ENCODE assay signal across 11 cellular contexts in genomic region chr12:58148405-58148804, GRCh38.
A peak's percentile ranks its signal among the peaks of the same experiment; 100 is the strongest.
DNase-seq lines count a peak whose midpoint lies in the region; ATAC-seq and TF ChIP-seq lines count a peak whose summit lies in the region.
"Had no signal": no experiment of that assay in that cellular context is flagged by ENCODE, and none has a peak within 500 bp of the region (broad histone marks: within the 10 kb centered on the region; RNA-seq: fewer than 3 reads in every experiment).

No MANE protein-coding gene starts in this region.

- H2BK120ac ChIP-seq in trophoblast cell (ENCODE audit: insufficient read depth, low read length, poor library complexity): no peak overlapping the region

- no peak overlapping the region for H2AFZ ChIP-seq in trophoblast cell (ENCODE audit: insufficient read depth, low read length, poor library complexity)
- no peak overlapping the region for H2AFZ ChIP-seq in MM.1S (ENCODE audit: low read length)

- H3K27me3 ChIP-seq in trophoblast cell (ENCODE audit: insufficient read depth, low read length): no peaks in the 10 kb centered on the region
- H3K27me3 ChIP-seq in MM.1S (replicated peaks; ENCODE audit: insufficient read depth, low read length): no peaks in the 10 kb centered on the region
- H3K27me3 ChIP-seq: body of pancreas, right lobe of liver had no signal

- H3K18ac ChIP-seq in trophoblast cell (ENCODE audit: low read length): no peak overlapping the region

- H4K20me1 ChIP-seq in MM.1S (ENCODE audit: insufficient read depth, low read length): no peaks in the 10 kb centered on the region

- H4K8ac ChIP-seq in trophoblast cell (ENCODE audit: low read depth, low read length): no peak overlapping the region

- no peak for ATAC-seq in GM18907 (IDR thresholded peaks at IDR 0.05; ENCODE audit: unreplicated experiment)
- ATAC-seq: body of pancreas, right lobe of liver had no signal

- DNase-seq in G401 (ENCODE audit: low spot score) (peak; percentile 63), NCI-H446 (lab: John Stamatoyannopoulos, UW) (peak; percentile 81 to 93), dermis microvascular lymphatic vessel endothelial cell (ENCODE audit: low read depth in 2 of 2) (peak; percentile 75 to 98), trophoblast cell (peak; percentile 68 to 86), MV-4-11 (lab: John Stamatoyannopoulos, UW) (no peak), MM.1S (no peak)
- no peak for DNase-seq in activated CD4-positive, alpha-beta T cell treated with anti-CD3 and anti-CD28 coated beads for 4 hours
- DNase-seq: activated CD4-positive, alpha-beta T cell treated with anti-CD3 and anti-CD28 coated beads, Interleukin-2, amount 10 ng/mL, durations not matched to agents 24 days and 14 days; right lobe of liver had no signal

- H3K4me1 ChIP-seq in trophoblast cell (ENCODE audit: control insufficient read depth in 1 of 2, insufficient read depth in 2 of 2, low read length in 2 of 2): peaks cover 0 to 2% of the 10 kb centered on the region in 2 experiments
- no peaks in the 10 kb centered on the region for H3K4me1 ChIP-seq in MM.1S (ENCODE audit: low read length)
- H3K4me1 ChIP-seq: body of pancreas, right lobe of liver had no signal

- H3K9ac ChIP-seq in trophoblast cell (ENCODE audit: low read length) (no peak overlapping the region), MM.1S (ENCODE audit: low read length) (no peak overlapping the region)

- H3K9me2 ChIP-seq in MM.1S (replicated peaks; ENCODE audit: insufficient read depth, low read length): no peaks in the 10 kb centered on the region

- peaks cover 2% of the 10 kb centered on the region for H3K79me1 ChIP-seq in trophoblast cell (ENCODE audit: low read length)

- no peaks in the 10 kb centered on the region for H3K79me2 ChIP-seq in trophoblast cell (ENCODE audit: control insufficient read depth, insufficient read depth, low read length, poor library complexity)
- H3K79me2 ChIP-seq in MM.1S (ENCODE audit: low read length): no peaks in the 10 kb centered on the region

- H2AK5ac ChIP-seq in trophoblast cell (ENCODE audit: low read length): no peak overlapping the region

- no peaks in the 10 kb centered on the region for H3F3A ChIP-seq in MM.1S (ENCODE audit: insufficient read depth, low read length)

- TF ChIP-seq CTCF in MM.1S (IDR thresholded peaks at IDR 0.05; ENCODE audit: low read length): no peak

- no peak overlapping the region for H3K23ac ChIP-seq in trophoblast cell (ENCODE audit: low read length)

- H3K36me3 ChIP-seq in trophoblast cell (ENCODE audit: control insufficient read depth in 1 of 2, insufficient read depth in 2 of 2, low read length in 2 of 2) (no peaks in the 10 kb centered on the region), MM.1S (replicated peaks; ENCODE audit: insufficient read depth, low read length) (no peaks in the 10 kb centered on the region)
- H3K36me3 ChIP-seq: right lobe of liver had no signal

- H2BK5ac ChIP-seq in trophoblast cell (ENCODE audit: low read depth, low read length, poor library complexity): no peak overlapping the region

- H3K4me3 ChIP-seq in trophoblast cell (ENCODE audit: low read depth, low read length) (no peak overlapping the region), MM.1S (ENCODE audit: low read length) (no peak overlapping the region)
- H3K4me3 ChIP-seq: body of pancreas, right lobe of liver had no signal

- peak overlapping the region; percentile 10 for H3K4me2 ChIP-seq in trophoblast cell (ENCODE audit: low read length)
- no peak overlapping the region for H3K4me2 ChIP-seq in MM.1S (ENCODE audit: low read depth, low read length)

- H3K27ac ChIP-seq in trophoblast cell (ENCODE audit: low read depth, low read length) (peak overlapping the region; percentile 58), MM.1S (ENCODE audit: low read length) (no peak overlapping the region)
- H3K27ac ChIP-seq: body of pancreas, right lobe of liver had no signal

- in situ Hi-C loops in G401 (cut with HindIII; ENCODE audit: low sequenced_read_pairs): no loop called here

- H4K12ac ChIP-seq in trophoblast cell (ENCODE audit: low read depth, low read length): no peak overlapping the region

- no peak overlapping the region for H2BK12ac ChIP-seq in trophoblast cell (ENCODE audit: low read length)

- no peak overlapping the region for H3K4ac ChIP-seq in trophoblast cell (ENCODE audit: low read depth, low read length)

- H3K14ac ChIP-seq in trophoblast cell (ENCODE audit: low read length): no peak overlapping the region

- H3K9me3 ChIP-seq in trophoblast cell (ENCODE audit: insufficient read depth, low read depth, low read length): no peaks in the 10 kb centered on the region
- no peaks in the 10 kb centered on the region for H3K9me3 ChIP-seq in MM.1S (replicated peaks; ENCODE audit: insufficient read depth, low read length)
- H3K9me3 ChIP-seq: body of pancreas, right lobe of liver had no signal

- no peak overlapping the region for H4K91ac ChIP-seq in trophoblast cell (ENCODE audit: low read depth, low read length)

Comparison
In these comparisons a context has a peak if more than half of its experiments do, and no peak if none do; other contexts are left out.
1. DNase-seq: peak in G401 (single experiment), NCI-H446 (2 of 2), dermis microvascular lymphatic vessel endothelial cell (2 of 2) and trophoblast cell (2 of 2); none in MV-4-11 (single experiment), MM.1S (single experiment) and activated CD4-positive, alpha-beta T cell treated with anti-CD3 and anti-CD28 coated beads for 4 hours (0 of 2).